20 cellular contexts compared by ENCODE assay signal in the genomic region with DNA sequence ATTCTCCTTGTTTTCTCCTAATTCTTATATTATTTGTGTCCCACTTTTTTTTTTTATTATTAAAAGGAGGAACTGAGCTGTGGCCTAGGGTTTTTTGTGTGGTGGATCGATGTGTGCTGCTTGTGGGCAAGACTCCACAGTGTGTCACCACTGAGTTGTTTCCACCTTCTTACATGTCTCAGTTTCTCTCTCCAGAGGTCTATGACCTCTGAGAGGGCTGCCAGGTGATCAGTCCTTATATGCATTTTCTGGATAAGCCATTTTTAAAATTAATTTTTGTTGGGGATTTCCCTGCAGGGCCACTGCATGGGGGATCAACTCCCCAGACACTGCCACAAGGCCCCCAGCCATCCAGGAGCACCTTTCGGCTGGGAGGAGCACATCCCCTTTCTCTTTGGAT. TPM values are rescaled to one million over a fixed set of nuclear protein-coding genes. Genes with fewer than 3 reads are reported as not detected.
DNase-seq lines count a peak whose midpoint lies in the region; ATAC-seq and TF ChIP-seq lines count a peak whose summit lies in the region.
"Had no signal": no experiment of that assay in that cellular context is flagged by ENCODE, and none has a peak within 500 bp of the region (broad histone marks: within the 10 kb centered on the region; RNA-seq: fewer than 3 reads in every experiment).

No MANE protein-coding gene starts in this region.

- peaks cover 8% of the 10 kb centered on the region for H3K9me3 Mint-ChIP-seq in Calu3 (ENCODE audit: low read depth, unreplicated experiment)
- H3K9me3 Mint-ChIP-seq in activated naive CD8-positive, alpha-beta T cell treated with anti-CD3 and anti-CD28 coated beads for 36 hours = peaks cover 16% of the 10 kb centered on the region

- H3K27me3 ChIP-seq in PC-3 (ENCODE audit: low read length) (no peaks in the 10 kb centered on the region; the same call in 1 of the 2 replicates), thyroid gland (no peaks in the 10 kb centered on the region)
- H3K27me3 ChIP-seq: Peyer's patch had no signal

- H3K4me1 ChIP-seq in PC-3 (ENCODE audit: insufficient read depth, low read length) (no peaks in the 10 kb centered on the region), thyroid gland (no peaks in the 10 kb centered on the region)
- H3K4me1 ChIP-seq: Peyer's patch had no signal

- H3F3A ChIP-seq in PC-3 (ENCODE audit: low read length, unreplicated experiment) = no peaks in the 10 kb centered on the region

- TF ChIP-seq CTCF in Calu3 (IDR thresholded peaks at IDR 0.05; ENCODE audit: unreplicated experiment) (no peak), PC-3 (conservative IDR thresholded peaks at IDR 0.05; ENCODE audit: low read depth, low read length) (no peak), thyroid gland (IDR thresholded peaks at IDR 0.05) (no peak)

- no peaks in the 10 kb centered on the region for H3K27me3 Mint-ChIP-seq in Calu3 (ENCODE audit: unreplicated experiment)
- peaks cover 2% of the 10 kb centered on the region for H3K27me3 Mint-ChIP-seq in activated naive CD8-positive, alpha-beta T cell treated with anti-CD3 and anti-CD28 coated beads for 36 hours

- H3K36me3 Mint-ChIP-seq in Calu3 (ENCODE audit: insufficient read depth, unreplicated experiment) = peaks cover 4% of the 10 kb centered on the region
- peaks cover 45% of the 10 kb centered on the region for H3K36me3 Mint-ChIP-seq in activated naive CD8-positive, alpha-beta T cell treated with anti-CD3 and anti-CD28 coated beads for 36 hours
- H3K36me3 Mint-ChIP-seq: CD4-positive, CD25-positive, alpha-beta regulatory T cell had no signal

- H3K4me2 ChIP-seq in PC-3 (ENCODE audit: low read length) = no peak overlapping the region

- CTCF ChIA-PET in Calu3 (lab: Charles Lee) (no interaction called here), PC-3 (lab: Charles Lee) (no interaction called here)

- no peak for DNase-seq in Calu3
- peak; percentile 6 for DNase-seq in activated naive CD8-positive, alpha-beta T cell treated with anti-CD3 and anti-CD28 coated beads for 36 hours
- DNase-seq in PC-3 = no peak
- DNase-seq in middle frontal gyrus (ENCODE audit: extremely low spot score, low spot score) = no peak
- no peak for DNase-seq in thyroid gland
- DNase-seq: AML-193; CD4-positive, CD25-positive, alpha-beta regulatory T cell; DND-41; GDM1; GM23248; Kasumi-1; NCI-H1105 treated with DMSO at 0.1 percent for 48 hours; NCI-H187; NCI-H446 treated with DMSO at 0.1 percent for 48 hours; NCI-H748 treated with DMSO at 0.1 percent for 48 hours; Peyer's patch; SHP77 had no signal

- 96 to 97% methylated on average over 2 of the region's 2 CpGs for WGBS in thyroid gland, 2 donors

- intact Hi-C loops in Calu3 (cut with micrococcal nuclease; ENCODE audit: unreplicated experiment) (no loop called here), PC-3 (cut with micrococcal nuclease) (no loop called here), thyroid gland (cut with DNase I) (no loop called here)

- H3K4me3 ChIP-seq in PC-3 (ENCODE audit: low read length) (no peak overlapping the region), thyroid gland (replicated peaks in 1 of 3) (no peak overlapping the region)
- H3K4me3 ChIP-seq: GM23248, Peyer's patch had no signal

- H3K9me3 ChIP-seq in PC-3 (ENCODE audit: low read length) (peaks cover 20% of the 10 kb centered on the region), thyroid gland (no peaks in the 10 kb centered on the region)
- H3K9me3 ChIP-seq: Peyer's patch had no signal

- H3K9ac ChIP-seq in PC-3 (ENCODE audit: low read length) = no peak overlapping the region
- H3K9ac ChIP-seq: GM23248 had no signal

- peaks cover 50% of the 10 kb centered on the region for H3K4me1 Mint-ChIP-seq in Calu3 (ENCODE audit: low read depth, unreplicated experiment)
- H3K4me1 Mint-ChIP-seq in activated naive CD8-positive, alpha-beta T cell treated with anti-CD3 and anti-CD28 coated beads for 36 hours = peaks cover 39% of the 10 kb centered on the region

- H3K27ac ChIP-seq in PC-3 (ENCODE audit: low read length) (no peak overlapping the region), thyroid gland (no peak overlapping the region)
- H3K27ac ChIP-seq: GM23248, Peyer's patch had no signal

- no peaks in the 10 kb centered on the region for H3K36me3 ChIP-seq in PC-3 (ENCODE audit: low read depth, low read length)
- H3K36me3 ChIP-seq in thyroid gland = no peaks in the 10 kb centered on the region
- H3K36me3 ChIP-seq: Peyer's patch had no signal

- no peak overlapping the region for H2AFZ ChIP-seq in PC-3 (ENCODE audit: low read length)
- H2AFZ ChIP-seq: GM23248 had no signal

- no peaks in the 10 kb centered on the region for H3K9me2 ChIP-seq in PC-3 (replicated peaks; ENCODE audit: low read length)

- no peaks in the 10 kb centered on the region for H3K79me2 ChIP-seq in PC-3 (ENCODE audit: low read length)

- peak overlapping the region; percentile 84 for H3K27ac Mint-ChIP-seq in Calu3 (ENCODE audit: unreplicated experiment)
- H3K27ac Mint-ChIP-seq in activated naive CD8-positive, alpha-beta T cell treated with anti-CD3 and anti-CD28 coated beads for 36 hours = peak overlapping the region; percentile 31

- H3K4me3 Mint-ChIP-seq in Calu3 (ENCODE audit: low read depth, unreplicated experiment) = no peak overlapping the region
- H3K4me3 Mint-ChIP-seq in activated naive CD8-positive, alpha-beta T cell treated with anti-CD3 and anti-CD28 coated beads for 36 hours = no peak overlapping the region
- H3K4me3 Mint-ChIP-seq: CD4-positive, CD25-positive, alpha-beta regulatory T cell had no signal

- no TSS peak for BruUV-seq in Calu3 (replicated peaks; lab: Mats Ljungman, UMichigan)
- no TSS peak for BruUV-seq in PC-3 (replicated peaks; lab: Mats Ljungman, UMichigan)

- ATAC-seq in GM18868 (IDR thresholded peaks at IDR 0.05; ENCODE audit: unreplicated experiment) (peak; percentile 58), HG02938 (IDR thresholded peaks at IDR 0.05; ENCODE audit: unreplicated experiment) (peak; percentile 51), PC-3 (no peak)

- POLR2A ChIA-PET in PC-3 (lab: Charles Lee; ENCODE audit: unreplicated experiment) = no interaction called here

- no peaks in the 10 kb centered on the region for H4K20me1 ChIP-seq in PC-3 (ENCODE audit: low read length)

- no peak for TF ChIP-seq POLR2A in thyroid gland (IDR thresholded peaks at IDR 0.05)

RNA-seq across cellular contexts. Expression of gene IQCF6, which starts 27.8 kb away (rescaled TPM):
- total RNA-seq in Calu3 (2022) (not detected in 2 replicates), PC-3 (2014; rRNA removed) (not detected in 2 replicates), thyroid gland (not detected)
- total RNA-seq in activated naive CD8-positive, alpha-beta T cell treated with anti-CD3 and anti-CD28 coated beads for 36 hours = not detected
- total RNA-seq: A673; CD4-positive, CD25-positive, alpha-beta regulatory T cell; GM23248; Peyer's patch had no signal

RNA-seq across cellular contexts. Expression of gene GRM2, which starts 44.4 kb away (rescaled TPM):
- total RNA-seq in Calu3 (2022) (0.57 and 0.81 TPM in 2 replicates), PC-3 (2014; rRNA removed) (0.07 and 0.17 TPM in 2 replicates), thyroid gland (under 1 TPM in 3 of 4 donors, not detected in 1; 0.20 to 0.81 (median 0.45) TPM)
- under 1 TPM; 0.37 to 0.46 TPM for total RNA-seq in activated naive CD8-positive, alpha-beta T cell treated with anti-CD3 and anti-CD28 coated beads for 36 hours
